Comparison of ENCODE assay signal across 28 cellular contexts in genomic region chr6:132009175-132009574, GRCh38. TPM values are rescaled to one million over a fixed set of nuclear protein-coding genes. Genes with fewer than 3 reads are reported as not detected.
"Had no signal": no experiment of that assay in that cellular context is flagged by ENCODE, and none has a peak within 500 bp of the region (broad histone marks: within the 10 kb centered on the region; RNA-seq: fewer than 3 reads in every experiment).

No MANE protein-coding gene starts in this region.

- ATAC-seq: left colon; left lung; lower lobe of right lung; mucosa of descending colon; naive thymus-derived CD4-positive, alpha-beta T cell; natural killer cell treated with Interleukin-12 subunit alpha and Interleukin-12 subunit beta and Interleukin-15 and Interleukin-18, amount 100 ng/mL, for 72 hours; sciatic nerve; stimulated activated memory B cell treated with anti-CD40 and anti-IgM and Interleukin-4, amounts not matched to agents 10 μg/mL and 1 μg/mL and 100 μg/mL, for 72 hours; stimulated activated naive CD8-positive, alpha-beta T cell treated with anti-CD3 and anti-CD28 coated beads, Interleukin-15, amount 100 ng/mL, for 72 hours had no signal

- H3K27me3 ChIP-seq: heart right ventricle, hepatocyte, left lung, ovary, right atrium auricular region, thyroid gland, transverse colon, upper lobe of left lung, vagina had no signal

- H3K9me3 ChIP-seq: left lung, ovary, right atrium auricular region, thyroid gland, upper lobe of left lung, vagina had no signal

- H3K4me1 Mint-ChIP-seq: stimulated activated memory B cell treated with anti-CD40 and anti-IgM and Interleukin-4, amounts not matched to agents 10 μg/mL and 1 μg/mL and 100 μg/mL, for 72 hours; stimulated activated naive CD8-positive, alpha-beta T cell treated with anti-CD3 and anti-CD28 coated beads, Interleukin-15, amount 100 ng/mL, for 72 hours had no signal

- H3K79me2 ChIP-seq: hepatocyte had no signal

- H3K4me1 ChIP-seq: left lung, lower lobe of right lung, thyroid gland, upper lobe of left lung, vagina had no signal

- H3K27me3 Mint-ChIP-seq: natural killer cell treated with Interleukin-12 subunit alpha and Interleukin-12 subunit beta and Interleukin-15 and Interleukin-18, amount 100 ng/mL, for 72 hours; progenitor cell of endocrine pancreas; stimulated activated memory B cell treated with anti-CD40 and anti-IgM and Interleukin-4, amounts not matched to agents 10 μg/mL and 1 μg/mL and 100 μg/mL, for 72 hours; stimulated activated naive CD8-positive, alpha-beta T cell treated with anti-CD3 and anti-CD28 coated beads, Interleukin-15, amount 100 ng/mL, for 72 hours had no signal

- H3K36me3 Mint-ChIP-seq: naive thymus-derived CD4-positive, alpha-beta T cell; natural killer cell treated with Interleukin-12 subunit alpha and Interleukin-12 subunit beta and Interleukin-15 and Interleukin-18, amount 100 ng/mL, for 72 hours; stimulated activated memory B cell treated with anti-CD40 and anti-IgM and Interleukin-4, amounts not matched to agents 10 μg/mL and 1 μg/mL and 100 μg/mL, for 72 hours had no signal

- H3K9me3 Mint-ChIP-seq: natural killer cell treated with Interleukin-12 subunit alpha and Interleukin-12 subunit beta and Interleukin-15 and Interleukin-18, amount 100 ng/mL, for 72 hours had no signal

- H3K27ac ChIP-seq: heart right ventricle, hepatocyte, left lung, lower lobe of right lung, ovary, upper lobe of left lung, vagina had no signal

- H2AFZ ChIP-seq: hepatocyte had no signal

- H3K27ac Mint-ChIP-seq: naive thymus-derived CD4-positive, alpha-beta T cell; natural killer cell treated with Interleukin-12 subunit alpha and Interleukin-12 subunit beta and Interleukin-15 and Interleukin-18, amount 100 ng/mL, for 72 hours; progenitor cell of endocrine pancreas; stimulated activated memory B cell treated with anti-CD40 and anti-IgM and Interleukin-4, amounts not matched to agents 10 μg/mL and 1 μg/mL and 100 μg/mL, for 72 hours; stimulated activated naive CD8-positive, alpha-beta T cell treated with anti-CD3 and anti-CD28 coated beads, Interleukin-15, amount 100 ng/mL, for 72 hours had no signal

- H3K36me3 ChIP-seq: heart right ventricle, left lung, lower lobe of right lung, ovary, right atrium auricular region, thyroid gland, transverse colon, upper lobe of left lung, vagina had no signal

- H3K4me3 Mint-ChIP-seq: naive thymus-derived CD4-positive, alpha-beta T cell; natural killer cell treated with Interleukin-12 subunit alpha and Interleukin-12 subunit beta and Interleukin-15 and Interleukin-18, amount 100 ng/mL, for 72 hours; stimulated activated memory B cell treated with anti-CD40 and anti-IgM and Interleukin-4, amounts not matched to agents 10 μg/mL and 1 μg/mL and 100 μg/mL, for 72 hours; stimulated activated naive CD8-positive, alpha-beta T cell treated with anti-CD3 and anti-CD28 coated beads, Interleukin-15, amount 100 ng/mL, for 72 hours had no signal

- H3K4me3 ChIP-seq: heart right ventricle, hepatocyte, left lung, lower lobe of right lung, mucosa of descending colon, ovary, right atrium auricular region, skin epidermis, thyroid gland, transverse colon, upper lobe of left lung, vagina had no signal

- DNase-seq: heart right ventricle; kidney; left colon; left lung; lower lobe of right lung; mammary epithelial cell; midbrain; mucosa of descending colon; naive thymus-derived CD4-positive, alpha-beta T cell; ovary; stimulated activated CD4-positive, alpha-beta T cell treated with anti-CD3 and anti-CD28 coated beads, Interleukin-12 subunit alpha, Interleukin-12 subunit beta, amount 100 ng/mL, for 4 hours; stimulated activated CD4-positive, alpha-beta T cell treated with anti-CD3 and anti-CD28 coated beads, Interleukin-15, amount 100 ng/mL, for 24 hours; stimulated activated CD4-positive, alpha-beta T cell treated with anti-CD3 and anti-CD28 coated beads, Interleukin-4, amount 100 ng/mL, for 4 hours; stimulated activated CD8-positive, alpha-beta memory T cell treated with anti-CD3 and anti-CD28 coated beads, Interleukin-4, amount 100 ng/mL, for 48 hours; stimulated activated naive CD4-positive, alpha-beta T cell treated with Interleukin-2 at 50 U/mL for 16 hours; stimulated activated naive CD8-positive, alpha-beta T cell treated with anti-CD3 and anti-CD28 coated beads, Interleukin-15, amount 100 ng/mL, for 72 hours; substantia nigra; thyroid gland; transverse colon; upper lobe of left lung had no signal

- H3K4me2 ChIP-seq: hepatocyte had no signal

- FAIRE-seq: kidney had no signal

RNA-seq across cellular contexts. Expression of gene CCN2, which starts 58.0 kb away (rescaled TPM):
- total RNA-seq: naive thymus-derived CD4-positive, alpha-beta T cell; natural killer cell treated with Interleukin-12 subunit alpha and Interleukin-12 subunit beta and Interleukin-15 and Interleukin-18, amount 100 ng/mL, for 72 hours had no signal
- polyA plus RNA-seq: naive thymus-derived CD4-positive, alpha-beta T cell had no signal
